8 cellular contexts compared by ENCODE assay signal in genomic region chr19:42220751-42221097, GRCh38. TPM values are rescaled to one million over a fixed set of nuclear protein-coding genes. Genes with fewer than 3 reads are reported as not detected.
DNase-seq lines count a peak whose midpoint lies in the region; ATAC-seq and TF ChIP-seq lines count a peak whose summit lies in the region.

No MANE protein-coding gene starts in this region.

- H3K27ac ChIP-seq in body of pancreas = peak overlapping the region in 3 of 4 donors; percentile 65 to 92 (median 86)
- peak overlapping the region; percentile 73 for H3K27ac ChIP-seq in lower lobe of right lung
- H3K27ac ChIP-seq in tibial nerve = peak overlapping the region; percentile 37 to 94 (median 88)

- no peaks in the 10 kb centered on the region for H3K27me3 Mint-ChIP-seq in activated CD8-positive, alpha-beta memory T cell treated with anti-CD3 and anti-CD28 coated beads, Interleukin-2, amount 10 ng/mL, durations not matched to agents 7 days and 5 days

- no peak for DNase-seq in activated CD8-positive, alpha-beta memory T cell treated with anti-CD3 and anti-CD28 coated beads, Interleukin-2, amount 10 ng/mL, durations not matched to agents 7 days and 5 days
- no peak for DNase-seq in activated CD8-positive, alpha-beta memory T cell treated with anti-CD3 and anti-CD28 coated beads, Interleukin-2, amount 50 U/mL, for 4 hours
- DNase-seq in body of pancreas (no peak), lower lobe of right lung (no peak), tibial nerve (ENCODE audit: low spot score in 2 of 2) (no peak), RPMI8226 (no peak), RKO (ENCODE audit: low spot score) (no peak), COR-L47 (lab: John Stamatoyannopoulos, UW) (no peak)

- H3K4me1 ChIP-seq in body of pancreas (peaks cover 42% of the 10 kb centered on the region), lower lobe of right lung (peaks cover 46% of the 10 kb centered on the region), tibial nerve (peaks cover 0 to 54% (median 31%) of the 10 kb centered on the region in 4 donors)

- H3K36me3 Mint-ChIP-seq in activated CD8-positive, alpha-beta memory T cell treated with anti-CD3 and anti-CD28 coated beads, Interleukin-2, amount 10 ng/mL, durations not matched to agents 7 days and 5 days = peaks cover 21% of the 10 kb centered on the region

- no peak for TF ChIP-seq POLR2A in body of pancreas (IDR thresholded peaks at IDR 0.05)
- TF ChIP-seq POLR2A in tibial nerve (IDR thresholded peaks at IDR 0.05) = no peak

- H3K4me1 Mint-ChIP-seq in activated CD8-positive, alpha-beta memory T cell treated with anti-CD3 and anti-CD28 coated beads, Interleukin-2, amount 10 ng/mL, durations not matched to agents 7 days and 5 days = peaks cover 58% of the 10 kb centered on the region

- H3K27ac Mint-ChIP-seq in activated CD8-positive, alpha-beta memory T cell treated with anti-CD3 and anti-CD28 coated beads, Interleukin-2, amount 10 ng/mL, durations not matched to agents 7 days and 5 days = peak overlapping the region; percentile 94

- TF ChIP-seq CTCF in body of pancreas (IDR thresholded peaks at IDR 0.05) (no peak), lower lobe of right lung (IDR thresholded peaks at IDR 0.05) (no peak), tibial nerve (IDR thresholded peaks at IDR 0.05) (no peak)

- no peak for TF ChIP-seq EP300 in tibial nerve (IDR thresholded peaks at IDR 0.05)

- intact Hi-C loops in body of pancreas (cut with DNase I) (no loop called here), lower lobe of right lung (cut with DNase I) (no loop called here)

- no peaks in the 10 kb centered on the region for H3K9me3 Mint-ChIP-seq in activated CD8-positive, alpha-beta memory T cell treated with anti-CD3 and anti-CD28 coated beads, Interleukin-2, amount 10 ng/mL, durations not matched to agents 7 days and 5 days (ENCODE audit: low read depth)

- no peak for ATAC-seq in activated CD8-positive, alpha-beta memory T cell treated with anti-CD3 and anti-CD28 coated beads, Interleukin-2, amount 10 ng/mL, durations not matched to agents 7 days and 5 days
- no peak for ATAC-seq in body of pancreas
- ATAC-seq in lower lobe of right lung = no peak

- CTCF ChIA-PET in activated CD8-positive, alpha-beta memory T cell treated with anti-CD3 and anti-CD28 coated beads, Interleukin-2, amount 10 ng/mL, durations not matched to agents 7 days and 5 days (lab: Charles Lee) = interaction anchor here (1.0 to 2.7 kb wide), 7 partner anchors 17 to 88 kb away, joined by 3 to 14 read pairs (median 4); no protein-coding TSS in a partner anchor

- WGBS in body of pancreas, 2 donors = 0 to 1% methylated on average over 6 of the region's 6 CpGs
- 0 to 2% methylated on average over 6 of the region's 6 CpGs for WGBS in tibial nerve, 2 donors

- no peaks in the 10 kb centered on the region for H3K27me3 ChIP-seq in body of pancreas
- H3K27me3 ChIP-seq in lower lobe of right lung (ENCODE audit: low read depth) = no peaks in the 10 kb centered on the region
- H3K27me3 ChIP-seq in tibial nerve = no peaks in the 10 kb centered on the region

- H3K4me3 ChIP-seq in body of pancreas (peak overlapping the region; percentile 61 to 89), lower lobe of right lung (peak overlapping the region; percentile 76), tibial nerve (peak overlapping the region; percentile 61 to 78 (median 75))

- H3K9me3 ChIP-seq in body of pancreas (no peaks in the 10 kb centered on the region), lower lobe of right lung (no peaks in the 10 kb centered on the region), tibial nerve (no peaks in the 10 kb centered on the region)

- H3K4me3 Mint-ChIP-seq in activated CD8-positive, alpha-beta memory T cell treated with anti-CD3 and anti-CD28 coated beads, Interleukin-2, amount 10 ng/mL, durations not matched to agents 7 days and 5 days = peak overlapping the region; percentile 98

- H3K36me3 ChIP-seq in body of pancreas (replicated peaks in 1 of 2; ENCODE audit: insufficient read depth in 1 of 2, low read depth in 2 of 2) (peaks cover 0 to 16% of the 10 kb centered on the region in 2 donors), lower lobe of right lung (peaks cover 17% of the 10 kb centered on the region), tibial nerve (peaks cover 0 to 28% (median 11%) of the 10 kb centered on the region in 3 donors)

RNA-seq across cellular contexts. Expression of gene ZNF526, which starts 0.6 kb away (rescaled TPM):
- 10 to 100 TPM; 21.9 to 24.4 TPM for total RNA-seq in activated CD8-positive, alpha-beta memory T cell treated with anti-CD3 and anti-CD28 coated beads, Interleukin-2, amount 10 ng/mL, durations not matched to agents 7 days and 5 days
- 1 to 10 TPM; 4.9 to 6.0 TPM for total RNA-seq in body of pancreas
- 11.7 TPM for total RNA-seq in lower lobe of right lung
- 1 to 10 TPM; 4.3 to 6.3 (median 6.3) TPM for total RNA-seq in tibial nerve

RNA-seq across cellular contexts. Expression of gene DEDD2, which starts 3.2 kb away (rescaled TPM):
- total RNA-seq in activated CD8-positive, alpha-beta memory T cell treated with anti-CD3 and anti-CD28 coated beads, Interleukin-2, amount 10 ng/mL, durations not matched to agents 7 days and 5 days = 10 to 100 TPM; 35.8 to 40.7 TPM
- total RNA-seq in body of pancreas (10 to 100 TPM; 34.8 to 44.2 TPM), lower lobe of right lung (35.6 TPM), tibial nerve (10 to 100 TPM; 33.9 to 56.2 (median 40.3) TPM)

RNA-seq across cellular contexts. Expression of gene GSK3A, which starts 21.7 kb away (rescaled TPM):
- total RNA-seq in activated CD8-positive, alpha-beta memory T cell treated with anti-CD3 and anti-CD28 coated beads, Interleukin-2, amount 10 ng/mL, durations not matched to agents 7 days and 5 days = 10 to 100 TPM; 47.3 to 53.8 TPM
- 10 to 100 TPM; 12.5 to 14.5 TPM for total RNA-seq in body of pancreas
- 39.8 TPM for total RNA-seq in lower lobe of right lung
- 10 to 100 TPM; 24.7 to 34.5 (median 28.3) TPM for total RNA-seq in tibial nerve

RNA-seq across cellular contexts. Expression of gene ERF, which starts 34.2 kb away (rescaled TPM):
- total RNA-seq in activated CD8-positive, alpha-beta memory T cell treated with anti-CD3 and anti-CD28 coated beads, Interleukin-2, amount 10 ng/mL, durations not matched to agents 7 days and 5 days = 10 to 100 TPM; 43.5 to 58.7 TPM
- 10 to 100 TPM; 10.6 to 31.6 TPM for total RNA-seq in body of pancreas
- total RNA-seq in lower lobe of right lung = 35.8 TPM
- 10 to 100 TPM; 30.4 to 42.6 (median 35.1) TPM for total RNA-seq in tibial nerve

RNA-seq across cellular contexts. Expression of gene CIC, which starts 48.3 kb away (rescaled TPM):
- total RNA-seq in activated CD8-positive, alpha-beta memory T cell treated with anti-CD3 and anti-CD28 coated beads, Interleukin-2, amount 10 ng/mL, durations not matched to agents 7 days and 5 days = 10 to 100 TPM; 67.3 to 77.3 TPM
- total RNA-seq in body of pancreas (10 to 100 TPM; 40.5 to 61.0 TPM), lower lobe of right lung (67.9 TPM), tibial nerve (10 to 100 TPM; 27.0 to 74.1 (median 41.3) TPM)
